ENCODE assay signal across 25 cellular contexts in genomic region chr1:224802596-224802995, GRCh38.
"Had no signal": no experiment of that assay in that cellular context is flagged by ENCODE, and none has a peak within 500 bp of the region (broad histone marks: within the 10 kb centered on the region; RNA-seq: fewer than 3 reads in every experiment).

No MANE protein-coding gene starts in this region.

- H3K4me3 Mint-ChIP-seq: mesothelial cell of epicardium, naive B cell had no signal

- DNase-seq: dermis blood vessel endothelial cell; dorsolateral prefrontal cortex; effector CD4-positive, alpha-beta T cell; effector memory CD4-positive, alpha-beta T cell; esophagus squamous epithelium; foreskin fibroblast; foreskin melanocyte; gastrocnemius medialis; glutamatergic neuron; head of caudate nucleus; heart right ventricle; hippocampal formation; left cardiac atrium; left lung; left ventricle myocardium superior; lower lobe of right lung; mesenchymal stem cell; mucosa of descending colon; naive B cell had no signal

- H3K4me1 Mint-ChIP-seq: mesothelial cell of epicardium, naive B cell had no signal

- FAIRE-seq: colon, endothelial cell of umbilical vein, islet of Langerhans, keratinocyte had no signal

- H3K27ac ChIP-seq: coronary artery, esophagus squamous epithelium, gastrocnemius medialis, heart right ventricle, left lung, lower lobe of right lung had no signal

- H3K36me3 ChIP-seq: esophagus squamous epithelium, gastrocnemius medialis, heart right ventricle, left lung, lower lobe of right lung had no signal

- H3K9me3 Mint-ChIP-seq: mesothelial cell of epicardium had no signal

- H3K4me1 ChIP-seq: esophagus squamous epithelium, gastrocnemius medialis, heart right ventricle, left lung, lower lobe of right lung had no signal

- H3K27me3 ChIP-seq: dorsolateral prefrontal cortex, esophagus squamous epithelium, gastrocnemius medialis, left lung had no signal

- H3K36me3 Mint-ChIP-seq: mesothelial cell of epicardium, naive B cell had no signal

- H3K27ac Mint-ChIP-seq: mesothelial cell of epicardium had no signal

- H3K4me3 ChIP-seq: coronary artery, dorsolateral prefrontal cortex, esophagus squamous epithelium, gastrocnemius medialis, heart right ventricle, left lung, lower lobe of right lung, mucosa of descending colon had no signal

- H3K9me3 ChIP-seq: esophagus squamous epithelium, gastrocnemius medialis, heart right ventricle, left lung, lower lobe of right lung, mucosa of descending colon had no signal
